Comparison of ENCODE assay signal across 8 cellular contexts in the genomic region with DNA sequence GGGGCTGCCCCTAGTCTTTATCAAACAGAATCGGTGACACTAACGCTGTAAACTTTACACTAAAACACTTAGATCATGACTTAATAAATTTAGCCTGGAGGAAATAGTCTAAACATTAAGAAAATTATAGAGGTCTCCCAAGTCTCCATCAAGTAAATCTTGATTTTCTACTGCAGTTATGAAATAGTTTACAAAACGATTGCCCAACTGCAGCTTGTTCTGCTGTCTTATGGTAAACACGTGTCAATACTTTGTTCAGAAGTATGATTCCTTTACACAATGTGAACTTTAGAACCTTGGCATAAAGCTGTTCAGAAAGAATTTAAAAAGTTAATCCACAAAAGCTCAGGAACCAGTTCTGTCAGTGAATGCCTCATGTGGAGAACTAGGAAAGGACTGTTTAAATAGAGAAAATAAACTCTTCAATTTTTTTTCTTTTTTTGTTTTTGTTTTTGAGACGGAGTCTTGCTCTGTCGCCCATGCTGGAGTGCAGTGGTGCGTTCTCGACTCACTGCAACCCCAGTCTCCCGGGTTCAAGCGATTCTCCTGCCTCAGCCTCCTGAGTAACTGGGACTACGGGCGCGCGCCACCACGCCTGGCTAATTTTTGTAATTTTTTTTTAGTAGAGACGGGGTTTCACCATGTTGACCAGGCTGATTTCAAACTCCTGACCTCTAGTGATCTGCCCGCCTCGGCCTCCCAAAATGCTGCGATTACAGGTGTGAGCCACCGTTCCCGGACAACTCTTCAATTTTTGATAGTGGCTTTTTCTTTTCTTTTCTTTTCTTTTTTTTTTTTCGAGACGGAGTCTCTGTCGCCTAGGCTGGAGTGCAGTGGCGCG. TPM values are rescaled to one million over a fixed set of nuclear protein-coding genes. Genes with fewer than 3 reads are reported as not detected.
DNase-seq lines count a peak whose midpoint lies in the region; ATAC-seq and TF ChIP-seq lines count a peak whose summit lies in the region.

No MANE protein-coding gene starts in this region.

- peaks cover 19% of the 10 kb centered on the region for H3K4me1 ChIP-seq in endocrine pancreas (ENCODE audit: control insufficient read depth, insufficient read depth, low read length)

- H3K9me2 ChIP-seq in neural cell (ENCODE audit: insufficient read depth, low read length) = no peaks in the 10 kb centered on the region

- H3K79me2 ChIP-seq in neural cell (replicated peaks; ENCODE audit: insufficient read depth, low read length) = peaks cover 40% of the 10 kb centered on the region

- H3K9me3 ChIP-seq in endocrine pancreas (ENCODE audit: control insufficient read depth, low read length) (no peaks in the 10 kb centered on the region), neural cell (ENCODE audit: low read length) (no peaks in the 10 kb centered on the region)

- H3K9ac ChIP-seq in endocrine pancreas (ENCODE audit: control insufficient read depth, insufficient read depth, low read length) (no peak overlapping the region), neural cell (ENCODE audit: low read length) (peak overlapping the region; percentile 81)

- TF ChIP-seq CTCF in neural cell (IDR thresholded peaks at IDR 0.05; ENCODE audit: poor library complexity, severe bottlenecking) (no peak), GM20000 (IDR thresholded peaks at IDR 0.05; ENCODE audit: extremely low read depth, missing control alignments) (no peak)

- TF ChIP-seq EP300 in neural cell (conservative IDR thresholded peaks at IDR 0.05; ENCODE audit: poor library complexity, severe bottlenecking) = no peak

- H3K4me2 ChIP-seq in neural cell (ENCODE audit: low read length) = peak overlapping the region; percentile 90

- H3K36me3 ChIP-seq in endocrine pancreas (ENCODE audit: control insufficient read depth, insufficient read depth, low read length) (no peaks in the 10 kb centered on the region), neural cell (ENCODE audit: insufficient read depth, low read length) (no peaks in the 10 kb centered on the region)

- H3F3A ChIP-seq in neural cell (ENCODE audit: insufficient read depth, low read length, poor library complexity, severe bottlenecking) = no peaks in the 10 kb centered on the region

- H3K4me3 ChIP-seq in endocrine pancreas (ENCODE audit: control insufficient read depth, insufficient read depth, low read length) = peak overlapping the region; percentile 92
- H3K4me3 ChIP-seq in neural cell (ENCODE audit: low read length) = peak overlapping the region; percentile 99

- H3K27me3 ChIP-seq in endocrine pancreas (ENCODE audit: control insufficient read depth, insufficient read depth, low read length) = no peaks in the 10 kb centered on the region
- no peaks in the 10 kb centered on the region for H3K27me3 ChIP-seq in neural cell (ENCODE audit: insufficient read depth, low read depth, low read length)

- no peak overlapping the region for H2AFZ ChIP-seq in neural cell (ENCODE audit: low read depth, low read length)

- H3K27ac ChIP-seq in neural cell (ENCODE audit: low read length) = no peak overlapping the region

- no peak for TF ChIP-seq RAD21 in neural cell (conservative IDR thresholded peaks at IDR 0.05)

- DNase-seq in GM03348 (ENCODE audit: low spot score) = peak; percentile 72
- DNase-seq in NOMO-1 treated with dmso at 0.1 percent for 144 hours (lab: John Stamatoyannopoulos, UW; ENCODE audit: unreplicated experiment) = peak; percentile 6
- DNase-seq in stimulated activated CD8-positive, alpha-beta memory T cell treated with anti-CD3 and anti-CD28 coated beads, Interleukin-4, amount 100 ng/mL, for 48 hours = no peak
- DNase-seq in stimulated activated CD4-positive, alpha-beta T cell treated with anti-CD3 and anti-CD28 coated beads, Interleukin-2, amount 100 ng/mL, for 24 hours = no peak
- DNase-seq in GM20000 (ENCODE audit: low spot score) = no peak

- no peak for ATAC-seq in HG02763 (IDR thresholded peaks at IDR 0.05; ENCODE audit: unreplicated experiment)

- no peaks in the 10 kb centered on the region for H4K20me1 ChIP-seq in neural cell (ENCODE audit: insufficient read depth)

TF ChIP-seq in neural cell, 6 proteins besides CTCF, POLR2A, EP300 and RAD21:
- TF ChIP-seq SMC3 (conservative IDR thresholded peaks at IDR 0.05; ENCODE audit: poor library complexity) (no peak), MXI1 (conservative IDR thresholded peaks at IDR 0.05; ENCODE audit: poor library complexity, severe bottlenecking) (no peak)

RNA-seq across cellular contexts. Expression of a gene that starts 1.6 kb away (rescaled TPM):
- 3.8 and 4.9 TPM in 2 replicates for polyA plus RNA-seq in neural cell
- 16.8 and 24.4 TPM in 2 replicates for polyA minus RNA-seq in neural cell

RNA-seq across cellular contexts. Expression of a gene that starts 34.1 kb away (rescaled TPM):
- not detected in 2 replicates for polyA plus RNA-seq in neural cell
- not detected in 2 replicates for polyA minus RNA-seq in neural cell

Comparison
In these comparisons a context has a peak if more than half of its experiments do, and no peak if none do; other contexts are left out.
1. DNase-seq: peak in GM03348 (single experiment) and NOMO-1 treated with dmso at 0.1 percent for 144 hours (single experiment); none in stimulated activated CD8-positive, alpha-beta memory T cell treated with anti-CD3 and anti-CD28 coated beads, Interleukin-4, amount 100 ng/mL, for 48 hours (single experiment), stimulated activated CD4-positive, alpha-beta T cell treated with anti-CD3 and anti-CD28 coated beads, Interleukin-2, amount 100 ng/mL, for 24 hours (0 of 2) and GM20000 (single experiment).